Comparison of ENCODE assay signal across 18 cellular contexts in genomic region chr18:1499265-1499664, GRCh38.
DNase-seq lines count a peak whose midpoint lies in the region; ATAC-seq, FAIRE-seq and TF ChIP-seq lines count a peak whose summit lies in the region.
"Had no signal": no experiment of that assay in that cellular context is flagged by ENCODE, and none has a peak within 500 bp of the region (broad histone marks: within the 10 kb centered on the region; RNA-seq: fewer than 3 reads in every experiment).

No MANE protein-coding gene starts in this region.

- H3K36me3 ChIP-seq in pancreas (no peaks in the 10 kb centered on the region), esophagus squamous epithelium (no peaks in the 10 kb centered on the region)
- H3K36me3 ChIP-seq: heart right ventricle had no signal

- no peaks in the 10 kb centered on the region for H3K27me3 ChIP-seq in pancreas
- H3K27me3 ChIP-seq in esophagus squamous epithelium = no peaks in the 10 kb centered on the region
- H3K27me3 ChIP-seq: heart right ventricle had no signal

- intact Hi-C loops in pancreas (cut with DNase I) (no loop called here), esophagus squamous epithelium (cut with DNase I) (no loop called here)

- ATAC-seq in pancreas = peak; percentile 38 to 59 (median 50)
- ATAC-seq in stimulated activated naive CD8-positive, alpha-beta T cell treated with anti-CD3 and anti-CD28 coated beads, Interleukin-15, Interleukin-2, amounts not matched to agents 100 U/mL and 50 U/mL, for 24 hours = no peak
- ATAC-seq: heart right ventricle had no signal

- H3K4me1 ChIP-seq in pancreas (no peaks in the 10 kb centered on the region), esophagus squamous epithelium (no peaks in the 10 kb centered on the region)
- H3K4me1 ChIP-seq: heart right ventricle had no signal

- no peak for FAIRE-seq in pancreas (lab: Jason Lieb, UNC)
- FAIRE-seq: endothelial cell of umbilical vein, GM12892 had no signal

- peak; percentile 29 for DNase-seq in NCI-H82 (lab: John Stamatoyannopoulos, UW)
- DNase-seq in NCI-H82 treated with DMSO at 0.1 percent for 48 hours (lab: John Stamatoyannopoulos, UW; ENCODE audit: unreplicated experiment) = no peak
- DNase-seq in NAMALWA (ENCODE audit: low spot score) = peak; percentile 6
- no peak for DNase-seq in pancreas
- DNase-seq in esophagus squamous epithelium (lab: John Stamatoyannopoulos, UW) = no peak
- DNase-seq in cerebellum (ENCODE audit: low spot score) = no peak
- DNase-seq in stimulated activated naive CD8-positive, alpha-beta T cell treated with anti-CD3 and anti-CD28 coated beads, Interleukin-15, Interleukin-2, amounts not matched to agents 100 U/mL and 50 U/mL, for 24 hours = no peak
- DNase-seq: activated CD4-positive, CD25-positive, alpha-beta regulatory T cell; caudate nucleus; heart right ventricle; MM.1S; NCI-H526 treated with DMSO at 0.1 percent for 48 hours; stimulated activated CD8-positive, alpha-beta memory T cell treated with anti-CD3 and anti-CD28 coated beads, Interleukin-4, amount 100 ng/mL, for 48 hours had no signal

- no peak overlapping the region for H3K27ac ChIP-seq in VCaP
- H3K27ac ChIP-seq in pancreas = no peak overlapping the region
- H3K27ac ChIP-seq in esophagus squamous epithelium = no peak overlapping the region
- H3K27ac ChIP-seq: heart right ventricle, HL-60, SK-N-MC had no signal

- H3K9me3 ChIP-seq in pancreas (no peaks in the 10 kb centered on the region), esophagus squamous epithelium (no peaks in the 10 kb centered on the region)

- TF ChIP-seq CTCF in VCaP (conservative IDR thresholded peaks at IDR 0.05) (peak; percentile 71), pancreas (IDR thresholded peaks at IDR 0.05) (peak in 1 of 4 donors; percentile 14), esophagus squamous epithelium (IDR thresholded peaks at IDR 0.05) (peak in 1 of 6 experiments; percentile 8)

- H3K4me3 ChIP-seq in pancreas (no peak overlapping the region), esophagus squamous epithelium (no peak overlapping the region)
- H3K4me3 ChIP-seq: heart right ventricle, SK-N-MC had no signal

- TF ChIP-seq POLR2A in esophagus squamous epithelium (IDR thresholded peaks at IDR 0.05) = no peak

Comparison
In these comparisons a context has a peak if more than half of its experiments do, and no peak if none do; other contexts are left out.
1. DNase-seq: peak in NCI-H82 (single experiment) and NAMALWA (single experiment); none in NCI-H82 treated with DMSO at 0.1 percent for 48 hours (single experiment), pancreas (0 of 6), esophagus squamous epithelium (single experiment), cerebellum (single experiment) and stimulated activated naive CD8-positive, alpha-beta T cell treated with anti-CD3 and anti-CD28 coated beads, Interleukin-15, Interleukin-2, amounts not matched to agents 100 U/mL and 50 U/mL, for 24 hours (single experiment).